Comparison of ENCODE assay signal across 1 cellular context in genomic region chr20:3412600-3413392, GRCh38.
TF ChIP-seq lines count a peak whose summit lies in the region.

No MANE protein-coding gene starts in this region.

TF ChIP-seq in HepG2, 621 proteins besides CTCF, POLR2A, EP300 and RAD21 (continued from another document and continues in another):
- TF ChIP-seq ZNF501 (CRISPR knock-in tag; IDR thresholded peaks at IDR 0.05) (0 out of 2 replicates have a peak, but pooled peaks have one; percentile 31), ZIK1 (CRISPR knock-in tag; IDR thresholded peaks at IDR 0.05; ENCODE audit: borderline replicate concordance, low read depth) (no peak), ATRX (CRISPR knock-in tag; IDR thresholded peaks at IDR 0.05; ENCODE audit: borderline replicate concordance) (no peak), GFI1 (CRISPR knock-in tag; IDR thresholded peaks at IDR 0.05; ENCODE audit: borderline replicate concordance) (0 out of 2 replicates have a peak, but pooled peaks have one; percentile 31), ZNF510 (CRISPR knock-in tag; IDR thresholded peaks at IDR 0.05; ENCODE audit: low read depth) (no peak), ZNF263 (CRISPR knock-in tag; IDR thresholded peaks at IDR 0.05) (0 out of 2 replicates have a peak, but pooled peaks have one; percentile 50), SMAD3 (CRISPR knock-in tag; IDR thresholded peaks at IDR 0.05) (0 out of 2 replicates have a peak, but pooled peaks have one; percentile 17), ZNF354B (CRISPR knock-in tag; IDR thresholded peaks at IDR 0.05) (0 out of 2 replicates have a peak, but pooled peaks have one; percentile 75), HOXA3 (CRISPR knock-in tag; IDR thresholded peaks at IDR 0.05) (no peak), ATF2 (CRISPR knock-in tag; IDR thresholded peaks at IDR 0.05) (0 out of 2 replicates have a peak, but pooled peaks have one; percentile 21), MIXL1 (CRISPR knock-in tag; IDR thresholded peaks at IDR 0.05) (no peak), ZNF264 (CRISPR knock-in tag; IDR thresholded peaks at IDR 0.05) (no peak), TFAP4 (IDR thresholded peaks at IDR 0.05; ENCODE audit: borderline replicate concordance, low read depth) (no peak), ZNF780A (CRISPR knock-in tag; IDR thresholded peaks at IDR 0.05) (no peak), ZZZ3 (CRISPR knock-in tag; IDR thresholded peaks at IDR 0.05; ENCODE audit: borderline replicate concordance) (0 out of 2 replicates have a peak, but pooled peaks have one; percentile 34), NCOA1 (CRISPR knock-in tag; IDR thresholded peaks at IDR 0.05) (0 out of 2 replicates have a peak, but pooled peaks have one; percentile 46), ZBTB3 (CRISPR knock-in tag; IDR thresholded peaks at IDR 0.05; ENCODE audit: borderline replicate concordance, low read depth) (no peak), FOXC1 (CRISPR knock-in tag; IDR thresholded peaks at IDR 0.05; ENCODE audit: borderline replicate concordance) (0 out of 2 replicates have a peak, but pooled peaks have one; percentile 22), PCBP2 (optimal IDR thresholded peaks at IDR 0.05; ENCODE audit: low read depth, low read length, poor library complexity, severe bottlenecking) (no peak), KLF11 (CRISPR knock-in tag; IDR thresholded peaks at IDR 0.05) (no peak), MYC (CRISPR knock-in tag; IDR thresholded peaks at IDR 0.05; ENCODE audit: borderline replicate concordance) (peak; percentile 45), NRL (CRISPR knock-in tag; IDR thresholded peaks at IDR 0.05; ENCODE audit: borderline replicate concordance) (0 out of 2 replicates have a peak, but pooled peaks have one; percentile 62), ZBTB39 (CRISPR knock-in tag; IDR thresholded peaks at IDR 0.05) (no peak), TFDP1 (CRISPR knock-in tag; IDR thresholded peaks at IDR 0.05; ENCODE audit: borderline replicate concordance) (no peak), MAFF (IDR thresholded peaks at IDR 0.05; ENCODE audit: low read depth, low read length) (peak; percentile 76), HIVEP1 (CRISPR knock-in tag; IDR thresholded peaks at IDR 0.05) (0 out of 2 replicates have a peak, but pooled peaks have one; percentile 29), ZMYM2 (CRISPR knock-in tag; IDR thresholded peaks at IDR 0.05) (peak; percentile 72; the same call in 1 of the 2 replicates)
- TF ChIP-seq, protein P1, sequence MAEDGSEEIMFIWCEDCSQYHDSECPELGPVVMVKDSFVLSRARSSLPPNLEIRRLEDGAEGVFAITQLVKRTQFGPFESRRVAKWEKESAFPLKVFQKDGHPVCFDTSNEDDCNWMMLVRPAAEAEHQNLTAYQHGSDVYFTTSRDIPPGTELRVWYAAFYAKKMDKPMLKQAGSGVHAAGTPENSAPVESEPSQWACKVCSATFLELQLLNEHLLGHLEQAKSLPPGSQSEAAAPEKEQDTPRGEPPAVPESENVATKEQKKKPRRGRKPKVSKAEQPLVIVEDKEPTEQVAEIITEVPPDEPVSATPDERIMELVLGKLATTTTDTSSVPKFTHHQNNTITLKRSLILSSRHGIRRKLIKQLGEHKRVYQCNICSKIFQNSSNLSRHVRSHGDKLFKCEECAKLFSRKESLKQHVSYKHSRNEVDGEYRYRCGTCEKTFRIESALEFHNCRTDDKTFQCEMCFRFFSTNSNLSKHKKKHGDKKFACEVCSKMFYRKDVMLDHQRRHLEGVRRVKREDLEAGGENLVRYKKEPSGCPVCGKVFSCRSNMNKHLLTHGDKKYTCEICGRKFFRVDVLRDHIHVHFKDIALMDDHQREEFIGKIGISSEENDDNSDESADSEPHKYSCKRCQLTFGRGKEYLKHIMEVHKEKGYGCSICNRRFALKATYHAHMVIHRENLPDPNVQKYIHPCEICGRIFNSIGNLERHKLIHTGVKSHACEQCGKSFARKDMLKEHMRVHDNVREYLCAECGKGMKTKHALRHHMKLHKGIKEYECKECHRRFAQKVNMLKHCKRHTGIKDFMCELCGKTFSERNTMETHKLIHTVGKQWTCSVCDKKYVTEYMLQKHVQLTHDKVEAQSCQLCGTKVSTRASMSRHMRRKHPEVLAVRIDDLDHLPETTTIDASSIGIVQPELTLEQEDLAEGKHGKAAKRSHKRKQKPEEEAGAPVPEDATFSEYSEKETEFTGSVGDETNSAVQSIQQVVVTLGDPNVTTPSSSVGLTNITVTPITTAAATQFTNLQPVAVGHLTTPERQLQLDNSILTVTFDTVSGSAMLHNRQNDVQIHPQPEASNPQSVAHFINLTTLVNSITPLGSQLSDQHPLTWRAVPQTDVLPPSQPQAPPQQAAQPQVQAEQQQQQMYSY (CRISPR knock-in tag; IDR thresholded peaks at IDR 0.05): no peak
- TF ChIP-seq, protein P2, sequence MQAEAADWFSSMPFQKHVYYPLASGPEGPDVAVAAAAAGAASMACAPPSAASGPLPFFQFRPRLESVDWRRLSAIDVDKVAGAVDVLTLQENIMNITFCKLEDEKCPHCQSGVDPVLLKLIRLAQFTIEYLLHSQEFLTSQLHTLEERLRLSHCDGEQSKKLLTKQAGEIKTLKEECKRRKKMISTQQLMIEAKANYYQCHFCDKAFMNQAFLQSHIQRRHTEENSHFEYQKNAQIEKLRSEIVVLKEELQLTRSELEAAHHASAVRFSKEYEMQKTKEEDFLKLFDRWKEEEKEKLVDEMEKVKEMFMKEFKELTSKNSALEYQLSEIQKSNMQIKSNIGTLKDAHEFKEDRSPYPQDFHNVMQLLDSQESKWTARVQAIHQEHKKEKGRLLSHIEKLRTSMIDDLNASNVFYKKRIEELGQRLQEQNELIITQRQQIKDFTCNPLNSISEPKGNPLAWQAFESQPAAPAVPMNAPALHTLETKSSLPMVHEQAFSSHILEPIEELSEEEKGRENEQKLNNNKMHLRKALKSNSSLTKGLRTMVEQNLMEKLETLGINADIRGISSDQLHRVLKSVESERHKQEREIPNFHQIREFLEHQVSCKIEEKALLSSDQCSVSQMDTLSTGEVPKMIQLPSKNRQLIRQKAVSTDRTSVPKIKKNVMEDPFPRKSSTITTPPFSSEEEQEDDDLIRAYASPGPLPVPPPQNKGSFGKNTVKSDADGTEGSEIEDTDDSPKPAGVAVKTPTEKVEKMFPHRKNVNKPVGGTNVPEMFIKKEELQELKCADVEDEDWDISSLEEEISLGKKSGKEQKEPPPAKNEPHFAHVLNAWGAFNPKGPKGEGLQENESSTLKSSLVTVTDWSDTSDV (CRISPR knock-in tag; IDR thresholded peaks at IDR 0.05): no peak
- TF ChIP-seq, protein P3, sequence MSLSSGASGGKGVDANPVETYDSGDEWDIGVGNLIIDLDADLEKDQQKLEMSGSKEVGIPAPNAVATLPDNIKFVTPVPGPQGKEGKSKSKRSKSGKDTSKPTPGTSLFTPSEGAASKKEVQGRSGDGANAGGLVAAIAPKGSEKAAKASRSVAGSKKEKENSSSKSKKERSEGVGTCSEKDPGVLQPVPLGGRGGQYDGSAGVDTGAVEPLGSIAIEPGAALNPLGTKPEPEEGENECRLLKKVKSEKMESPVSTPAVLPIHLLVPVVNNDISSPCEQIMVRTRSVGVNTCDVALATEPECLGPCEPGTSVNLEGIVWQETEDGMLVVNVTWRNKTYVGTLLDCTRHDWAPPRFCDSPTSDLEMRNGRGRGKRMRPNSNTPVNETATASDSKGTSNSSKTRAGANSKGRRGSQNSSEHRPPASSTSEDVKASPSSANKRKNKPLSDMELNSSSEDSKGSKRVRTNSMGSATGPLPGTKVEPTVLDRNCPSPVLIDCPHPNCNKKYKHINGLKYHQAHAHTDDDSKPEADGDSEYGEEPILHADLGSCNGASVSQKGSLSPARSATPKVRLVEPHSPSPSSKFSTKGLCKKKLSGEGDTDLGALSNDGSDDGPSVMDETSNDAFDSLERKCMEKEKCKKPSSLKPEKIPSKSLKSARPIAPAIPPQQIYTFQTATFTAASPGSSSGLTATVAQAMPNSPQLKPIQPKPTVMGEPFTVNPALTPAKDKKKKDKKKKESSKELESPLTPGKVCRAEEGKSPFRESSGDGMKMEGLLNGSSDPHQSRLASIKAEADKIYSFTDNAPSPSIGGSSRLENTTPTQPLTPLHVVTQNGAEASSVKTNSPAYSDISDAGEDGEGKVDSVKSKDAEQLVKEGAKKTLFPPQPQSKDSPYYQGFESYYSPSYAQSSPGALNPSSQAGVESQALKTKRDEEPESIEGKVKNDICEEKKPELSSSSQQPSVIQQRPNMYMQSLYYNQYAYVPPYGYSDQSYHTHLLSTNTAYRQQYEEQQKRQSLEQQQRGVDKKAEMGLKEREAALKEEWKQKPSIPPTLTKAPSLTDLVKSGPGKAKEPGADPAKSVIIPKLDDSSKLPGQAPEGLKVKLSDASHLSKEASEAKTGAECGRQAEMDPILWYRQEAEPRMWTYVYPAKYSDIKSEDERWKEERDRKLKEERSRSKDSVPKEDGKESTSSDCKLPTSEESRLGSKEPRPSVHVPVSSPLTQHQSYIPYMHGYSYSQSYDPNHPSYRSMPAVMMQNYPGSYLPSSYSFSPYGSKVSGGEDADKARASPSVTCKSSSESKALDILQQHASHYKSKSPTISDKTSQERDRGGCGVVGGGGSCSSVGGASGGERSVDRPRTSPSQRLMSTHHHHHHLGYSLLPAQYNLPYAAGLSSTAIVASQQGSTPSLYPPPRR (CRISPR knock-in tag; IDR thresholded peaks at IDR 0.05; ENCODE audit: borderline replicate concordance): no peak
- TF ChIP-seq, protein P4, sequence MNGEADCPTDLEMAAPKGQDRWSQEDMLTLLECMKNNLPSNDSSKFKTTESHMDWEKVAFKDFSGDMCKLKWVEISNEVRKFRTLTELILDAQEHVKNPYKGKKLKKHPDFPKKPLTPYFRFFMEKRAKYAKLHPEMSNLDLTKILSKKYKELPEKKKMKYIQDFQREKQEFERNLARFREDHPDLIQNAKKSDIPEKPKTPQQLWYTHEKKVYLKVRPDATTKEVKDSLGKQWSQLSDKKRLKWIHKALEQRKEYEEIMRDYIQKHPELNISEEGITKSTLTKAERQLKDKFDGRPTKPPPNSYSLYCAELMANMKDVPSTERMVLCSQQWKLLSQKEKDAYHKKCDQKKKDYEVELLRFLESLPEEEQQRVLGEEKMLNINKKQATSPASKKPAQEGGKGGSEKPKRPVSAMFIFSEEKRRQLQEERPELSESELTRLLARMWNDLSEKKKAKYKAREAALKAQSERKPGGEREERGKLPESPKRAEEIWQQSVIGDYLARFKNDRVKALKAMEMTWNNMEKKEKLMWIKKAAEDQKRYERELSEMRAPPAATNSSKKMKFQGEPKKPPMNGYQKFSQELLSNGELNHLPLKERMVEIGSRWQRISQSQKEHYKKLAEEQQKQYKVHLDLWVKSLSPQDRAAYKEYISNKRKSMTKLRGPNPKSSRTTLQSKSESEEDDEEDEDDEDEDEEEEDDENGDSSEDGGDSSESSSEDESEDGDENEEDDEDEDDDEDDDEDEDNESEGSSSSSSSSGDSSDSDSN (CRISPR knock-in tag; IDR thresholded peaks at IDR 0.05): 0 out of 2 replicates have a peak, but pooled peaks have one; percentile 21
- TF ChIP-seq, protein P5, sequence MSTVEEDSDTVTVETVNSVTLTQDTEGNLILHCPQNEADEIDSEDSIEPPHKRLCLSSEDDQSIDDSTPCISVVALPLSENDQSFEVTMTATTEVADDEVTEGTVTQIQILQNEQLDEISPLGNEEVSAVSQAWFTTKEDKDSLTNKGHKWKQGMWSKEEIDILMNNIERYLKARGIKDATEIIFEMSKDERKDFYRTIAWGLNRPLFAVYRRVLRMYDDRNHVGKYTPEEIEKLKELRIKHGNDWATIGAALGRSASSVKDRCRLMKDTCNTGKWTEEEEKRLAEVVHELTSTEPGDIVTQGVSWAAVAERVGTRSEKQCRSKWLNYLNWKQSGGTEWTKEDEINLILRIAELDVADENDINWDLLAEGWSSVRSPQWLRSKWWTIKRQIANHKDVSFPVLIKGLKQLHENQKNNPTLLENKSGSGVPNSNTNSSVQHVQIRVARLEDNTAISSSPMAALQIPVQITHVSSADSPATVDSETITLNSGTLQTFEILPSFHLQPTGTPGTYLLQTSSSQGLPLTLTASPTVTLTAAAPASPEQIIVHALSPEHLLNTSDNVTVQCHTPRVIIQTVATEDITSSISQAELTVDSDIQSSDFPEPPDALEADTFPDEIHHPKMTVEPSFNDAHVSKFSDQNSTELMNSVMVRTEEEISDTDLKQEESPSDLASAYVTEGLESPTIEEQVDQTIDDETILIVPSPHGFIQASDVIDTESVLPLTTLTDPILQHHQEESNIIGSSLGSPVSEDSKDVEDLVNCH (CRISPR knock-in tag; IDR thresholded peaks at IDR 0.05): no peak
